10 cellular contexts compared by ENCODE assay signal in genomic region chr9:128788445-128788844, GRCh38. TPM values are rescaled to one million over a fixed set of nuclear protein-coding genes. Genes with fewer than 3 reads are reported as not detected.
A peak's percentile ranks its signal among the peaks of the same experiment; 100 is the strongest.
DNase-seq lines count a peak whose midpoint lies in the region; ATAC-seq lines count a peak whose summit lies in the region.
"Had no signal": no experiment of that assay in that cellular context is flagged by ENCODE, and none has a peak within 500 bp of the region (broad histone marks: within the 10 kb centered on the region; RNA-seq: fewer than 3 reads in every experiment).

No MANE protein-coding gene starts in this region.

- no peaks in the 10 kb centered on the region for H3K9me3 ChIP-seq in iPS-18c (ENCODE audit: control insufficient read depth, insufficient read depth, low read length)
- H3K9me3 ChIP-seq: testis had no signal

- H3K4me3 ChIP-seq in iPS-18c (ENCODE audit: insufficient read depth, low read depth, low read length), result peak overlapping the region; percentile 89

- H3K27ac Mint-ChIP-seq in activated naive CD4-positive, alpha-beta T cell treated with anti-CD3 and anti-CD28 coated beads for 36 hours, result peak overlapping the region; percentile 81
- H3K27ac Mint-ChIP-seq in activated T-helper 1 cell treated with anti-CD3 and anti-CD28 coated beads, Interleukin-12 subunit alpha, Interleukin-12 subunit beta, Interleukin-2, Interleukin-4 antibody, amounts not matched to agents 30 ng/mL and 10 ng/mL and 1 ng/mL, durations not matched to agents 14 hours and 24 hours and 36 hours, result peak overlapping the region; percentile 89
- peak overlapping the region; percentile 97 for H3K27ac Mint-ChIP-seq in stimulated activated naive B cell treated with anti-CD40 and anti-IgM and Interleukin-4, amounts not matched to agents 10 μg/mL and 1 μg/mL and 100 μg/mL, for 72 hours

- CTCF ChIA-PET in activated naive CD4-positive, alpha-beta T cell treated with anti-CD3 and anti-CD28 coated beads for 36 hours (lab: Charles Lee), result interaction anchor here (0.6 to 1.9 kb wide), 4 partner anchors 17 to 165 kb away, joined by 3 to 5 read pairs (median 3); partner anchors contain the start of genes ENDOG and ZDHHC12

- H3K36me3 Mint-ChIP-seq in activated naive CD4-positive, alpha-beta T cell treated with anti-CD3 and anti-CD28 coated beads for 36 hours (ENCODE audit: low read depth), result no peaks in the 10 kb centered on the region
- H3K36me3 Mint-ChIP-seq in activated T-helper 1 cell treated with anti-CD3 and anti-CD28 coated beads, Interleukin-12 subunit alpha, Interleukin-12 subunit beta, Interleukin-2, Interleukin-4 antibody, amounts not matched to agents 30 ng/mL and 10 ng/mL and 1 ng/mL, durations not matched to agents 14 hours and 24 hours and 36 hours (ENCODE audit: low read depth), result peaks cover 14% of the 10 kb centered on the region
- peaks cover 50 to 51% of the 10 kb centered on the region in 2 donors for H3K36me3 Mint-ChIP-seq in stimulated activated naive B cell treated with anti-CD40 and anti-IgM and Interleukin-4, amounts not matched to agents 10 μg/mL and 1 μg/mL and 100 μg/mL, for 72 hours

- H3K27me3 Mint-ChIP-seq in activated naive CD4-positive, alpha-beta T cell treated with anti-CD3 and anti-CD28 coated beads for 36 hours (ENCODE audit: low read depth), result no peaks in the 10 kb centered on the region
- H3K27me3 Mint-ChIP-seq in activated T-helper 1 cell treated with anti-CD3 and anti-CD28 coated beads, Interleukin-12 subunit alpha, Interleukin-12 subunit beta, Interleukin-2, Interleukin-4 antibody, amounts not matched to agents 30 ng/mL and 10 ng/mL and 1 ng/mL, durations not matched to agents 14 hours and 24 hours and 36 hours (ENCODE audit: insufficient read depth), result no peaks in the 10 kb centered on the region
- no peaks in the 10 kb centered on the region for H3K27me3 Mint-ChIP-seq in stimulated activated naive B cell treated with anti-CD40 and anti-IgM and Interleukin-4, amounts not matched to agents 10 μg/mL and 1 μg/mL and 100 μg/mL, for 72 hours

- peaks cover 26% of the 10 kb centered on the region for H3K4me1 Mint-ChIP-seq in activated naive CD4-positive, alpha-beta T cell treated with anti-CD3 and anti-CD28 coated beads for 36 hours (ENCODE audit: low read depth)
- peaks cover 24% of the 10 kb centered on the region for H3K4me1 Mint-ChIP-seq in activated T-helper 1 cell treated with anti-CD3 and anti-CD28 coated beads, Interleukin-12 subunit alpha, Interleukin-12 subunit beta, Interleukin-2, Interleukin-4 antibody, amounts not matched to agents 30 ng/mL and 10 ng/mL and 1 ng/mL, durations not matched to agents 14 hours and 24 hours and 36 hours (ENCODE audit: low read depth)
- peaks cover 31 to 58% of the 10 kb centered on the region in 2 donors for H3K4me1 Mint-ChIP-seq in stimulated activated naive B cell treated with anti-CD40 and anti-IgM and Interleukin-4, amounts not matched to agents 10 μg/mL and 1 μg/mL and 100 μg/mL, for 72 hours

- no peak for ATAC-seq in stimulated activated naive B cell treated with anti-CD40 and anti-IgM and Interleukin-4, amounts not matched to agents 10 μg/mL and 1 μg/mL and 100 μg/mL, for 72 hours (replicated peaks)
- ATAC-seq in HG03108 (IDR thresholded peaks at IDR 0.05; ENCODE audit: unreplicated experiment) (no peak), GM18498 (IDR thresholded peaks at IDR 0.05; ENCODE audit: unreplicated experiment) (no peak)

- no peak for DNase-seq in activated naive CD4-positive, alpha-beta T cell treated with anti-CD3 and anti-CD28 coated beads for 36 hours
- no peak for DNase-seq in activated naive CD4-positive, alpha-beta T cell (lab: John Stamatoyannopoulos, UW)
- no peak for DNase-seq in activated T-helper 1 cell treated with anti-CD3 and anti-CD28 coated beads, Interleukin-12 subunit alpha, Interleukin-12 subunit beta, Interleukin-2, Interleukin-4 antibody, amounts not matched to agents 30 ng/mL and 10 ng/mL and 1 ng/mL, durations not matched to agents 14 hours and 24 hours and 36 hours (ENCODE audit: low spot score)
- DNase-seq in stimulated activated naive B cell treated with anti-CD40 and anti-IgM and Interleukin-4, amounts not matched to agents 10 μg/mL and 1 μg/mL and 100 μg/mL, for 72 hours, result no peak
- DNase-seq in stimulated activated CD4-positive, alpha-beta T cell treated with anti-CD3 and anti-CD28 coated beads, Interleukin-12 subunit alpha, Interleukin-12 subunit beta, amount 100 ng/mL, for 4 hours, result no peak
- DNase-seq: activated CD4-positive, alpha-beta T cell treated with anti-CD3 and anti-CD28 coated beads, Interleukin-2, amount 50 U/mL, for 1 hour; testis had no signal

- intact Hi-C loops in activated naive CD4-positive, alpha-beta T cell treated with anti-CD3 and anti-CD28 coated beads for 36 hours (cut with micrococcal nuclease), result loop anchor here (5.0 kb wide), 3 partner anchors 66 to 236 kb away; partner anchors contain the start of genes DYNC2I2, SPTAN1 and ZDHHC12
- intact Hi-C loops in activated T-helper 1 cell treated with anti-CD3 and anti-CD28 coated beads, Interleukin-12 subunit alpha, Interleukin-12 subunit beta, Interleukin-2, Interleukin-4 antibody, amounts not matched to agents 30 ng/mL and 10 ng/mL and 1 ng/mL, durations not matched to agents 14 hours and 24 hours and 36 hours (cut with micrococcal nuclease), result loop anchor here (5.0 kb wide), 2 partner anchors 86 to 141 kb away; partner anchors contain the start of gene PKN3

- H3K4me3 Mint-ChIP-seq in activated naive CD4-positive, alpha-beta T cell treated with anti-CD3 and anti-CD28 coated beads for 36 hours, result peak overlapping the region; percentile 90
- peak overlapping the region; percentile 97 for H3K4me3 Mint-ChIP-seq in activated T-helper 1 cell treated with anti-CD3 and anti-CD28 coated beads, Interleukin-12 subunit alpha, Interleukin-12 subunit beta, Interleukin-2, Interleukin-4 antibody, amounts not matched to agents 30 ng/mL and 10 ng/mL and 1 ng/mL, durations not matched to agents 14 hours and 24 hours and 36 hours
- peak overlapping the region; percentile 99 for H3K4me3 Mint-ChIP-seq in stimulated activated naive B cell treated with anti-CD40 and anti-IgM and Interleukin-4, amounts not matched to agents 10 μg/mL and 1 μg/mL and 100 μg/mL, for 72 hours

- H3K9me3 Mint-ChIP-seq in activated naive CD4-positive, alpha-beta T cell treated with anti-CD3 and anti-CD28 coated beads for 36 hours, result no peaks in the 10 kb centered on the region
- H3K9me3 Mint-ChIP-seq in activated T-helper 1 cell treated with anti-CD3 and anti-CD28 coated beads, Interleukin-12 subunit alpha, Interleukin-12 subunit beta, Interleukin-2, Interleukin-4 antibody, amounts not matched to agents 30 ng/mL and 10 ng/mL and 1 ng/mL, durations not matched to agents 14 hours and 24 hours and 36 hours, result no peaks in the 10 kb centered on the region
- H3K9me3 Mint-ChIP-seq in stimulated activated naive B cell treated with anti-CD40 and anti-IgM and Interleukin-4, amounts not matched to agents 10 μg/mL and 1 μg/mL and 100 μg/mL, for 72 hours, result no peaks in the 10 kb centered on the region

RNA-seq across cellular contexts. Expression of gene TBC1D13, which starts 1.4 kb away (rescaled TPM):
- 1 to 10 TPM; 8.3 to 9.0 TPM for total RNA-seq in activated naive CD4-positive, alpha-beta T cell treated with anti-CD3 and anti-CD28 coated beads for 36 hours
- 21.2 and 22.3 TPM in 2 replicates for total RNA-seq in activated T-helper 1 cell treated with anti-CD3 and anti-CD28 coated beads, Interleukin-12 subunit alpha, Interleukin-12 subunit beta, Interleukin-2, Interleukin-4 antibody, amounts not matched to agents 30 ng/mL and 10 ng/mL and 1 ng/mL, durations not matched to agents 14 hours and 24 hours and 36 hours

RNA-seq across cellular contexts. Expression of gene ZER1, which starts 16.7 kb away (rescaled TPM):
- 10 to 100 TPM in 1 of 2 experiments, 1 to 10 TPM in 1; 9.9 to 11.0 TPM for total RNA-seq in activated naive CD4-positive, alpha-beta T cell treated with anti-CD3 and anti-CD28 coated beads for 36 hours
- 21.1 and 21.5 TPM in 2 replicates for total RNA-seq in activated T-helper 1 cell treated with anti-CD3 and anti-CD28 coated beads, Interleukin-12 subunit alpha, Interleukin-12 subunit beta, Interleukin-2, Interleukin-4 antibody, amounts not matched to agents 30 ng/mL and 10 ng/mL and 1 ng/mL, durations not matched to agents 14 hours and 24 hours and 36 hours

RNA-seq across cellular contexts. Expression of gene ENDOG, which starts 29.9 kb away (rescaled TPM):
- 10 to 100 TPM in 1 of 2 experiments, 1 to 10 TPM in 1; 9.9 to 10.3 TPM for total RNA-seq in activated naive CD4-positive, alpha-beta T cell treated with anti-CD3 and anti-CD28 coated beads for 36 hours
- 22.1 and 26.2 TPM in 2 replicates for total RNA-seq in activated T-helper 1 cell treated with anti-CD3 and anti-CD28 coated beads, Interleukin-12 subunit alpha, Interleukin-12 subunit beta, Interleukin-2, Interleukin-4 antibody, amounts not matched to agents 30 ng/mL and 10 ng/mL and 1 ng/mL, durations not matched to agents 14 hours and 24 hours and 36 hours

RNA-seq across cellular contexts. Expression of gene SPOUT1, which starts 41.1 kb away (rescaled TPM):
- 10 to 100 TPM; 72.9 to 82.3 TPM for total RNA-seq in activated naive CD4-positive, alpha-beta T cell treated with anti-CD3 and anti-CD28 coated beads for 36 hours
- 151 and 158 TPM in 2 replicates for total RNA-seq in activated T-helper 1 cell treated with anti-CD3 and anti-CD28 coated beads, Interleukin-12 subunit alpha, Interleukin-12 subunit beta, Interleukin-2, Interleukin-4 antibody, amounts not matched to agents 30 ng/mL and 10 ng/mL and 1 ng/mL, durations not matched to agents 14 hours and 24 hours and 36 hours
